Comparison of ENCODE assay signal across 20 cellular contexts in genomic region chr20:23436681-23437080, GRCh38. TPM values are rescaled to one million over a fixed set of nuclear protein-coding genes. Genes with fewer than 3 reads are reported as not detected.
DNase-seq lines count a peak whose midpoint lies in the region; ATAC-seq, FAIRE-seq and TF ChIP-seq lines count a peak whose summit lies in the region.
"Had no signal": no experiment of that assay in that cellular context is flagged by ENCODE, and none has a peak within 500 bp of the region (broad histone marks: within the 10 kb centered on the region; RNA-seq: fewer than 3 reads in every experiment).

No MANE protein-coding gene starts in this region.

- H3K36me3 Mint-ChIP-seq in GM23338 (ENCODE audit: low read depth): no peaks in the 10 kb centered on the region
- H3K36me3 Mint-ChIP-seq: activated naive CD4-positive, alpha-beta T cell treated with anti-CD3 and anti-CD28 coated beads, Interleukin-2, amount 10 ng/mL, durations not matched to agents 7 days and 5 days; naive B cell had no signal

- H3K4me2 ChIP-seq in GM23338 (no peak overlapping the region), HepG2 (ENCODE audit: low read depth, low read length) (peak overlapping the region; percentile 96), trophoblast cell (ENCODE audit: low read length) (no peak overlapping the region)

- no peak overlapping the region for H3K18ac ChIP-seq in trophoblast cell (ENCODE audit: low read length)

- in situ Hi-C loops in HepG2 (cut with HindIII; ENCODE audit: extremely low pct_ligation_motif_present, low pct_unique_long_range_greater_than_20kb): no loop called here

- H3K79me2 ChIP-seq in GM23338 (replicated peaks; ENCODE audit: insufficient read depth) (no peaks in the 10 kb centered on the region), HepG2 (ENCODE audit: insufficient read depth, low read length) (no peaks in the 10 kb centered on the region), trophoblast cell (ENCODE audit: control insufficient read depth, insufficient read depth, low read length, poor library complexity) (no peaks in the 10 kb centered on the region)

- H3K9me3 ChIP-seq in HepG2 (ENCODE audit: low read length) (no peaks in the 10 kb centered on the region), trophoblast cell (ENCODE audit: insufficient read depth, low read depth, low read length) (peaks cover 2% of the 10 kb centered on the region), testis (no peaks in the 10 kb centered on the region)
- H3K9me3 ChIP-seq: esophagus muscularis mucosa, suprapubic skin had no signal

- TF ChIP-seq POLR2A in HepG2 (IDR thresholded peaks at IDR 0.05; ENCODE audit: insufficient read depth in 1 of 2, low read depth in 2 of 2, low read length in 2 of 2) (no peak), testis (IDR thresholded peaks at IDR 0.05) (no peak)

- H3K4me3 ChIP-seq in GM23338 (no peak overlapping the region), dorsolateral prefrontal cortex (peak overlapping the region in 5 of 59 donors; percentile 5 to 21 (median 13)), HepG2 (replicated peaks in 1 of 3; ENCODE audit: insufficient read depth in 1 of 3, low read depth in 2 of 3, low read length in 3 of 3) (peak overlapping the region; percentile 38 to 67 (median 47)), trophoblast cell (ENCODE audit: low read depth, low read length) (no peak overlapping the region), testis (no peak overlapping the region)
- H3K4me3 ChIP-seq: esophagus muscularis mucosa, suprapubic skin had no signal

- H4K8ac ChIP-seq in trophoblast cell (ENCODE audit: low read depth, low read length): no peak overlapping the region

- TF ChIP-seq CTCF in GM23338 (conservative IDR thresholded peaks at IDR 0.05; ENCODE audit: low read depth in 2 of 2) (no peak), dorsolateral prefrontal cortex (IDR thresholded peaks at IDR 0.05 in 54 of 56, conservative IDR thresholded peaks at IDR 0.05 in 2 of 56; ENCODE audit: low read depth in 1 of 56, partially characterized antibody in 56 of 56) (no peak), HepG2 (CRISPR knock-in tag; IDR thresholded peaks at IDR 0.05) (no peak), testis (IDR thresholded peaks at IDR 0.05) (no peak)

- CTCF ChIA-PET in HepG2 (lab: Yijun Ruan, JAX; ENCODE audit: low intra/inter-chr PET ratio, low total read pairs): no interaction called here

- ATAC-seq in GM23338: no peak
- peak; percentile 46 for ATAC-seq in HepG2
- ATAC-seq in GM21825 (IDR thresholded peaks at IDR 0.05; ENCODE audit: unreplicated experiment): no peak
- ATAC-seq: HCT116 had no signal

- no peak overlapping the region for H4K91ac ChIP-seq in trophoblast cell (ENCODE audit: low read depth, low read length)

- peaks cover 6% of the 10 kb centered on the region for H3K27me3 Mint-ChIP-seq in GM23338 (ENCODE audit: insufficient read depth, low read depth, poor library complexity)

- H2AK5ac ChIP-seq in trophoblast cell (ENCODE audit: low read length): no peak overlapping the region

- no peak overlapping the region for H3K4ac ChIP-seq in trophoblast cell (ENCODE audit: low read depth, low read length)

- no peaks in the 10 kb centered on the region for H3F3A ChIP-seq in GM23338 (replicated peaks; ENCODE audit: low read depth)

- H3K27me3 ChIP-seq in GM23338 (ENCODE audit: insufficient read depth) (no peaks in the 10 kb centered on the region), dorsolateral prefrontal cortex (no peaks in the 10 kb centered on the region), HepG2 (ENCODE audit: control insufficient read depth in 1 of 2, insufficient read depth in 2 of 2, low read length in 2 of 2) (no peaks in the 10 kb centered on the region; a peak in 1 of 5 replicates), trophoblast cell (ENCODE audit: insufficient read depth, low read length) (no peaks in the 10 kb centered on the region), testis (no peaks in the 10 kb centered on the region)
- H3K27me3 ChIP-seq: esophagus muscularis mucosa, suprapubic skin had no signal

- no peak overlapping the region for H2BK12ac ChIP-seq in trophoblast cell (ENCODE audit: low read length)

- no peak overlapping the region for H3K27ac ChIP-seq in GM23338 (ENCODE audit: low read depth)
- peak overlapping the region in 35 of 59 donors; percentile 2 to 84 (median 61) for H3K27ac ChIP-seq in dorsolateral prefrontal cortex
- peak overlapping the region; percentile 50 for H3K27ac ChIP-seq in HepG2 (ENCODE audit: extremely low read length, insufficient read depth, low read length)
- H3K27ac ChIP-seq in trophoblast cell (ENCODE audit: low read depth, low read length): no peak overlapping the region
- peak overlapping the region in 1 of 2 donors; percentile 27 for H3K27ac ChIP-seq in testis
- H3K27ac ChIP-seq: suprapubic skin had no signal

- TSS peak; percentile 72 for BruUV-seq in HepG2 (replicated peaks; lab: Mats Ljungman, UMichigan)

- H4K20me1 ChIP-seq in GM23338 (replicated peaks; ENCODE audit: insufficient read depth): no peaks in the 10 kb centered on the region
- no peaks in the 10 kb centered on the region for H4K20me1 ChIP-seq in HepG2 (ENCODE audit: insufficient read depth, low read length)

- TF ChIP-seq EP300 in HepG2 (IDR thresholded peaks at IDR 0.05; ENCODE audit: low read depth in 2 of 2, low read length in 2 of 2) (no peak), HepG2 (CRISPR knock-in tag; IDR thresholded peaks at IDR 0.05; ENCODE audit: borderline replicate concordance) (no peak)

- no peak for DNase-seq in GM23338 (ENCODE audit: low spot score)
- peak; percentile 8 for DNase-seq in NCI-H226
- peak in 1 of 10 donors; percentile 6 for DNase-seq in dorsolateral prefrontal cortex
- no peak for DNase-seq in HepG2 (ENCODE audit: low spot score)
- no peak for DNase-seq in trophoblast cell
- no peak for DNase-seq in pons (ENCODE audit: low spot score)
- DNase-seq in testis: no peak
- DNase-seq: activated naive CD4-positive, alpha-beta T cell treated with anti-CD3 and anti-CD28 coated beads, Interleukin-2, amount 10 ng/mL, durations not matched to agents 7 days and 5 days; Caco-2; mammary epithelial cell; naive B cell; stimulated activated CD4-positive, alpha-beta T cell treated with anti-CD3 and anti-CD28 coated beads, Interleukin-4, amount 100 ng/mL, for 4 hours had no signal

- POLR2A ChIA-PET in HepG2 (lab: Yijun Ruan, JAX): interaction anchor here (0.9 to 3.2 kb wide), 17 partner anchors 9 to 1006 kb away, joined by 3 to 30 read pairs (median 5); partner anchors contain the start of genes CST3, GZF1, NAPB and NXT1

- H3K9ac ChIP-seq in HepG2 (ENCODE audit: insufficient read depth, low read depth, low read length): peak overlapping the region; percentile 17; the same call in 1 of the 2 replicates
- H3K9ac ChIP-seq in trophoblast cell (ENCODE audit: low read length): no peak overlapping the region

- no peak for TF ChIP-seq RAD21 in HepG2 (CRISPR knock-in tag; IDR thresholded peaks at IDR 0.05)

- no peaks in the 10 kb centered on the region for H3K4me1 ChIP-seq in GM23338 (ENCODE audit: insufficient read depth)
- peaks cover 41% of the 10 kb centered on the region for H3K4me1 ChIP-seq in HepG2 (ENCODE audit: insufficient read depth, low read length)
- no peaks in the 10 kb centered on the region for H3K4me1 ChIP-seq in trophoblast cell (ENCODE audit: control insufficient read depth in 1 of 2, insufficient read depth in 2 of 2, low read length in 2 of 2)
- peaks cover 7% of the 10 kb centered on the region for H3K4me1 ChIP-seq in testis
- H3K4me1 ChIP-seq: Caco-2 had no signal

- peak; percentile 32 for FAIRE-seq in HepG2 (lab: Jason Lieb, UNC)
- FAIRE-seq: small intestine, TTC549 had no signal

- intact Hi-C loops in dorsolateral prefrontal cortex (cut with DNase I) (no loop called here), HepG2 (cut with micrococcal nuclease; ENCODE audit: unreplicated experiment) (no loop called here), testis (cut with DNase I; ENCODE audit: low total_unique reads) (no loop called here)

- no peak overlapping the region for H2BK5ac ChIP-seq in trophoblast cell (ENCODE audit: low read depth, low read length, poor library complexity)

- no peaks in the 10 kb centered on the region for H3K79me1 ChIP-seq in trophoblast cell (ENCODE audit: low read length)

- H3K9me3 Mint-ChIP-seq in GM23338: no peaks in the 10 kb centered on the region; the same call in 2 of the 3 replicates
- H3K9me3 Mint-ChIP-seq: activated naive CD4-positive, alpha-beta T cell treated with anti-CD3 and anti-CD28 coated beads, Interleukin-2, amount 10 ng/mL, durations not matched to agents 7 days and 5 days; dendritic cell treated with granulocyte-macrophage colony-stimulating factor and Interleukin-4, amounts not matched to agents 40 ng/mL and 50 ng/mL, for 4 days; naive B cell had no signal

- no peak overlapping the region for H3K14ac ChIP-seq in trophoblast cell (ENCODE audit: low read length)

- H4K12ac ChIP-seq in trophoblast cell (ENCODE audit: low read depth, low read length): no peak overlapping the region

- no peak overlapping the region for H2BK120ac ChIP-seq in trophoblast cell (ENCODE audit: insufficient read depth, low read length, poor library complexity)

- no peaks in the 10 kb centered on the region for H3K36me3 ChIP-seq in GM23338 (ENCODE audit: insufficient read depth)
- no peaks in the 10 kb centered on the region for H3K36me3 ChIP-seq in HepG2 (replicated peaks in 1 of 2; ENCODE audit: control insufficient read depth in 1 of 2, insufficient read depth in 2 of 2, low read length in 2 of 2)
- no peaks in the 10 kb centered on the region for H3K36me3 ChIP-seq in trophoblast cell (ENCODE audit: control insufficient read depth in 1 of 2, insufficient read depth in 2 of 2, low read length in 2 of 2)
- H3K36me3 ChIP-seq in testis (ENCODE audit: low read depth, missing control alignments): no peaks in the 10 kb centered on the region
- H3K36me3 ChIP-seq: esophagus muscularis mucosa, suprapubic skin had no signal

- no peaks in the 10 kb centered on the region for H3K4me1 Mint-ChIP-seq in GM23338
- H3K4me1 Mint-ChIP-seq: activated naive CD4-positive, alpha-beta T cell treated with anti-CD3 and anti-CD28 coated beads, Interleukin-2, amount 10 ng/mL, durations not matched to agents 7 days and 5 days; naive B cell had no signal

- H3K23ac ChIP-seq in trophoblast cell (ENCODE audit: low read length): no peak overlapping the region

- H3K4me3 Mint-ChIP-seq in GM23338: no peak overlapping the region
- H3K4me3 Mint-ChIP-seq: activated naive CD4-positive, alpha-beta T cell treated with anti-CD3 and anti-CD28 coated beads, Interleukin-2, amount 10 ng/mL, durations not matched to agents 7 days and 5 days; dendritic cell treated with granulocyte-macrophage colony-stimulating factor and Interleukin-4, amounts not matched to agents 40 ng/mL and 50 ng/mL, for 4 days had no signal

- 28% methylated on average over 3 of the region's 3 CpGs for WGBS in HepG2 (ENCODE audit: low lambda C conversion rate)
- no CpG with 5 or more reads among the region's 3 CpGs for WGBS in trophoblast cell (ENCODE audit: extremely low coverage, insufficient coverage, insufficient read length)
- WGBS in testis, 2 donors: 33 to 55% methylated on average over 3 of the region's 3 CpGs

- no peak overlapping the region for H3K27ac Mint-ChIP-seq in GM23338
- H3K27ac Mint-ChIP-seq: activated naive CD4-positive, alpha-beta T cell treated with anti-CD3 and anti-CD28 coated beads, Interleukin-2, amount 10 ng/mL, durations not matched to agents 7 days and 5 days; dendritic cell treated with granulocyte-macrophage colony-stimulating factor and Interleukin-4, amounts not matched to agents 40 ng/mL and 50 ng/mL, for 4 days; naive B cell had no signal

- H2AFZ ChIP-seq in GM23338 (0 out of 2 replicates have a peak overlapping the region, but pooled peaks have one; percentile 52), HepG2 (ENCODE audit: low read length) (peak overlapping the region; percentile 67), trophoblast cell (ENCODE audit: insufficient read depth, low read length, poor library complexity) (no peak overlapping the region)

- no peaks in the 10 kb centered on the region for H3K9me2 ChIP-seq in GM23338 (ENCODE audit: insufficient read depth)

RNA-seq across cellular contexts. Expression of gene CSTL1, which starts 2.8 kb away (rescaled TPM):
- not detected in 2 replicates for total RNA-seq in GM23338 (2014; rRNA removed; shearing (Covaris generic))
- polyA plus RNA-seq in GM23338 (2016; fragmentation: Nextera tagmentation; extraction: Ambion mirVana) (not detected in 2 replicates), HepG2 (2011; rRNA removed) (not detected in 2 replicates), testis (ENCODE audit: insufficient read depth, low read depth, low replicate concordance) (9.3 TPM)
- total RNA-seq in dorsolateral prefrontal cortex (not detected), HepG2 (2016; rRNA removed; fragmentation: Illumina TruSeq; extraction: Trizol) (not detected in 2 replicates), testis (1 to 10 TPM; 2.0 to 8.9 TPM)
- total RNA-seq in HepG2 (2016; cell fraction: cytosol; rRNA removed; fragmentation: Illumina TruSeq; extraction: Trizol; ENCODE audit: low read depth): not detected in 2 replicates
- total RNA-seq in HepG2 (2016; cell fraction: insoluble cytoplasmic fraction; rRNA removed; fragmentation: Illumina TruSeq; extraction: Trizol): not detected in 2 replicates
- not detected in 2 replicates for total RNA-seq in HepG2 (2016; cell fraction: membrane; rRNA removed; fragmentation: Illumina TruSeq; extraction: Trizol)
- not detected in 2 replicates for total RNA-seq in HepG2 (2016; cell fraction: nucleus; rRNA removed; fragmentation: Illumina TruSeq; extraction: Trizol)
- not detected in 2 replicates for polyA plus RNA-seq in HepG2 (2011; cell fraction: cytosol; rRNA removed)
- not detected in 2 replicates for polyA plus RNA-seq in HepG2 (2011; cell fraction: nucleus; rRNA removed)
- polyA plus RNA-seq in HepG2 (2012): not detected in 2 replicates
- polyA plus RNA-seq in HepG2 (2016; cell fraction: cytosol; fragmentation: Illumina TruSeq; extraction: Trizol; ENCODE audit: low read depth): not detected in 2 replicates
- not detected in 2 replicates for polyA plus RNA-seq in HepG2 (2016; cell fraction: insoluble cytoplasmic fraction; fragmentation: Illumina TruSeq; extraction: Trizol; ENCODE audit: low read depth)
- polyA plus RNA-seq in HepG2 (2016; cell fraction: membrane; fragmentation: Illumina TruSeq; extraction: Trizol; ENCODE audit: low read depth): not detected in 2 replicates
- polyA plus RNA-seq in HepG2 (2016; cell fraction: nucleus; fragmentation: Illumina TruSeq; extraction: Trizol; ENCODE audit: insufficient read depth, low read depth): not detected in 2 replicates
- polyA minus RNA-seq in HepG2 (2011; rRNA and poly(A)+ RNA removed; ENCODE audit: low replicate concordance): not detected in 2 replicates
- polyA minus RNA-seq in HepG2 (2011; cell fraction: cytosol; rRNA and poly(A)+ RNA removed): not detected in 2 replicates
- not detected in 2 replicates for polyA minus RNA-seq in HepG2 (2011; cell fraction: nucleus; rRNA and poly(A)+ RNA removed)
- not detected in 2 replicates for polyA plus RNA-seq in trophoblast cell (2013)
- total RNA-seq: esophagus muscularis mucosa, glomerular endothelial cell, mammary epithelial cell, suprapubic skin had no signal
- polyA plus RNA-seq: mammary epithelial cell, small intestine had no signal

RNA-seq across cellular contexts. Expression of gene NAPB, which starts 15.4 kb away (rescaled TPM):
- total RNA-seq in GM23338 (2014; rRNA removed; shearing (Covaris generic)): 12.9 and 18.1 TPM in 2 replicates
- 7.3 and 8.1 TPM in 2 replicates for polyA plus RNA-seq in GM23338 (2016; fragmentation: Nextera tagmentation; extraction: Ambion mirVana)
- total RNA-seq in dorsolateral prefrontal cortex: 100 to 1,000 TPM in 116 of 120 experiments, 10 to 100 TPM in 4; 68.5 to 495 (median 303) TPM
- total RNA-seq in HepG2 (2016; rRNA removed; fragmentation: Illumina TruSeq; extraction: Trizol): 9.5 and 15.2 TPM in 2 replicates
- total RNA-seq in HepG2 (2016; cell fraction: cytosol; rRNA removed; fragmentation: Illumina TruSeq; extraction: Trizol; ENCODE audit: low read depth): 5.7 and 8.3 TPM in 2 replicates
- total RNA-seq in HepG2 (2016; cell fraction: insoluble cytoplasmic fraction; rRNA removed; fragmentation: Illumina TruSeq; extraction: Trizol): 9.4 and 13.7 TPM in 2 replicates
- total RNA-seq in HepG2 (2016; cell fraction: membrane; rRNA removed; fragmentation: Illumina TruSeq; extraction: Trizol): 5.0 and 5.2 TPM in 2 replicates
- total RNA-seq in HepG2 (2016; cell fraction: nucleus; rRNA removed; fragmentation: Illumina TruSeq; extraction: Trizol): 31.9 and 36.9 TPM in 2 replicates
- 16.1 and 16.3 TPM in 2 replicates for polyA plus RNA-seq in HepG2 (2011; rRNA removed)
- polyA plus RNA-seq in HepG2 (2011; cell fraction: cytosol; rRNA removed): 3.3 and 5.9 TPM in 2 replicates
- 32.8 and 44.6 TPM in 2 replicates for polyA plus RNA-seq in HepG2 (2011; cell fraction: nucleus; rRNA removed)
- polyA plus RNA-seq in HepG2 (2012): 17.1 and 18.6 TPM in 2 replicates
- 0.59 and 0.69 TPM in 2 replicates for polyA plus RNA-seq in HepG2 (2016; cell fraction: cytosol; fragmentation: Illumina TruSeq; extraction: Trizol; ENCODE audit: low read depth)
- polyA plus RNA-seq in HepG2 (2016; cell fraction: insoluble cytoplasmic fraction; fragmentation: Illumina TruSeq; extraction: Trizol; ENCODE audit: low read depth): 9.7 and 10.6 TPM in 2 replicates
- polyA plus RNA-seq in HepG2 (2016; cell fraction: membrane; fragmentation: Illumina TruSeq; extraction: Trizol; ENCODE audit: low read depth): 2.0 and 2.7 TPM in 2 replicates
- polyA plus RNA-seq in HepG2 (2016; cell fraction: nucleus; fragmentation: Illumina TruSeq; extraction: Trizol; ENCODE audit: insufficient read depth, low read depth): 41.0 and 41.3 TPM in 2 replicates
- polyA minus RNA-seq in HepG2 (2011; rRNA and poly(A)+ RNA removed; ENCODE audit: low replicate concordance): 6.7 and 8.6 TPM in 2 replicates
- 2.5 and 5.2 TPM in 2 replicates for polyA minus RNA-seq in HepG2 (2011; cell fraction: cytosol; rRNA and poly(A)+ RNA removed)
- 82.9 and 91.0 TPM in 2 replicates for polyA minus RNA-seq in HepG2 (2011; cell fraction: nucleus; rRNA and poly(A)+ RNA removed)
- 3.9 and 4.0 TPM in 2 replicates for polyA plus RNA-seq in trophoblast cell (2013)
- total RNA-seq in testis: 10 to 100 TPM; 37.8 to 40.4 TPM
- polyA plus RNA-seq in testis (ENCODE audit: insufficient read depth, low read depth, low replicate concordance): 14.7 TPM

RNA-seq across cellular contexts. Expression of gene CST11, which starts 16.0 kb away (rescaled TPM):
- not detected in 2 replicates for total RNA-seq in GM23338 (2014; rRNA removed; shearing (Covaris generic))
- polyA plus RNA-seq in GM23338 (2016; fragmentation: Nextera tagmentation; extraction: Ambion mirVana): 0.73 TPM in 1 of 2 replicates, not detected in the other
- not detected for total RNA-seq in dorsolateral prefrontal cortex
- total RNA-seq in HepG2 (2016; rRNA removed; fragmentation: Illumina TruSeq; extraction: Trizol): not detected in 2 replicates
- not detected in 2 replicates for total RNA-seq in HepG2 (2016; cell fraction: cytosol; rRNA removed; fragmentation: Illumina TruSeq; extraction: Trizol; ENCODE audit: low read depth)
- total RNA-seq in HepG2 (2016; cell fraction: insoluble cytoplasmic fraction; rRNA removed; fragmentation: Illumina TruSeq; extraction: Trizol): not detected in 2 replicates
- not detected in 2 replicates for total RNA-seq in HepG2 (2016; cell fraction: membrane; rRNA removed; fragmentation: Illumina TruSeq; extraction: Trizol)
- not detected in 2 replicates for total RNA-seq in HepG2 (2016; cell fraction: nucleus; rRNA removed; fragmentation: Illumina TruSeq; extraction: Trizol)
- polyA plus RNA-seq in HepG2 (2011; rRNA removed): not detected in 2 replicates
- not detected in 2 replicates for polyA plus RNA-seq in HepG2 (2011; cell fraction: cytosol; rRNA removed)
- polyA plus RNA-seq in HepG2 (2011; cell fraction: nucleus; rRNA removed): not detected in 2 replicates
- not detected in 2 replicates for polyA plus RNA-seq in HepG2 (2012)
- polyA plus RNA-seq in HepG2 (2016; cell fraction: cytosol; fragmentation: Illumina TruSeq; extraction: Trizol; ENCODE audit: low read depth): not detected in 2 replicates
- not detected in 2 replicates for polyA plus RNA-seq in HepG2 (2016; cell fraction: insoluble cytoplasmic fraction; fragmentation: Illumina TruSeq; extraction: Trizol; ENCODE audit: low read depth)
- not detected in 2 replicates for polyA plus RNA-seq in HepG2 (2016; cell fraction: membrane; fragmentation: Illumina TruSeq; extraction: Trizol; ENCODE audit: low read depth)
- polyA plus RNA-seq in HepG2 (2016; cell fraction: nucleus; fragmentation: Illumina TruSeq; extraction: Trizol; ENCODE audit: insufficient read depth, low read depth): not detected in 2 replicates
- polyA minus RNA-seq in HepG2 (2011; rRNA and poly(A)+ RNA removed; ENCODE audit: low replicate concordance): not detected in 2 replicates
- not detected in 2 replicates for polyA minus RNA-seq in HepG2 (2011; cell fraction: cytosol; rRNA and poly(A)+ RNA removed)
- not detected in 2 replicates for polyA minus RNA-seq in HepG2 (2011; cell fraction: nucleus; rRNA and poly(A)+ RNA removed)
- polyA plus RNA-seq in trophoblast cell (2013): not detected in 2 replicates
- total RNA-seq in testis: not detected
- polyA plus RNA-seq in testis (ENCODE audit: insufficient read depth, low read depth, low replicate concordance): not detected
- total RNA-seq: Caco-2, esophagus muscularis mucosa, glomerular endothelial cell, mammary epithelial cell, suprapubic skin had no signal
- polyA plus RNA-seq: mammary epithelial cell, small intestine had no signal

RNA-seq across cellular contexts. Expression of gene CST8, which starts 54.2 kb away (rescaled TPM):
- total RNA-seq in GM23338 (2014; rRNA removed; shearing (Covaris generic)): not detected in 2 replicates
- not detected in 2 replicates for polyA plus RNA-seq in GM23338 (2016; fragmentation: Nextera tagmentation; extraction: Ambion mirVana)
- total RNA-seq in dorsolateral prefrontal cortex: not detected
- not detected in 2 replicates for total RNA-seq in HepG2 (2016; rRNA removed; fragmentation: Illumina TruSeq; extraction: Trizol)
- not detected in 2 replicates for total RNA-seq in HepG2 (2016; cell fraction: cytosol; rRNA removed; fragmentation: Illumina TruSeq; extraction: Trizol; ENCODE audit: low read depth)
- not detected in 2 replicates for total RNA-seq in HepG2 (2016; cell fraction: insoluble cytoplasmic fraction; rRNA removed; fragmentation: Illumina TruSeq; extraction: Trizol)
- not detected in 2 replicates for total RNA-seq in HepG2 (2016; cell fraction: membrane; rRNA removed; fragmentation: Illumina TruSeq; extraction: Trizol)
- not detected in 2 replicates for total RNA-seq in HepG2 (2016; cell fraction: nucleus; rRNA removed; fragmentation: Illumina TruSeq; extraction: Trizol)
- polyA plus RNA-seq in HepG2 (2011; rRNA removed): not detected in 2 replicates
- not detected in 2 replicates for polyA plus RNA-seq in HepG2 (2011; cell fraction: cytosol; rRNA removed)
- not detected in 2 replicates for polyA plus RNA-seq in HepG2 (2011; cell fraction: nucleus; rRNA removed)
- not detected in 2 replicates for polyA plus RNA-seq in HepG2 (2012)
- polyA plus RNA-seq in HepG2 (2016; cell fraction: cytosol; fragmentation: Illumina TruSeq; extraction: Trizol; ENCODE audit: low read depth): not detected in 2 replicates
- not detected in 2 replicates for polyA plus RNA-seq in HepG2 (2016; cell fraction: insoluble cytoplasmic fraction; fragmentation: Illumina TruSeq; extraction: Trizol; ENCODE audit: low read depth)
- not detected in 2 replicates for polyA plus RNA-seq in HepG2 (2016; cell fraction: membrane; fragmentation: Illumina TruSeq; extraction: Trizol; ENCODE audit: low read depth)
- polyA plus RNA-seq in HepG2 (2016; cell fraction: nucleus; fragmentation: Illumina TruSeq; extraction: Trizol; ENCODE audit: insufficient read depth, low read depth): not detected in 2 replicates
- polyA minus RNA-seq in HepG2 (2011; rRNA and poly(A)+ RNA removed; ENCODE audit: low replicate concordance): not detected in 2 replicates
- not detected in 2 replicates for polyA minus RNA-seq in HepG2 (2011; cell fraction: cytosol; rRNA and poly(A)+ RNA removed)
- polyA minus RNA-seq in HepG2 (2011; cell fraction: nucleus; rRNA and poly(A)+ RNA removed): not detected in 2 replicates
- not detected in 2 replicates for polyA plus RNA-seq in trophoblast cell (2013)
- total RNA-seq in testis: 10 to 100 TPM in 1 of 2 donors, 1 to 10 TPM in 1; 9.0 to 14.3 TPM
- 31.5 TPM for polyA plus RNA-seq in testis (ENCODE audit: insufficient read depth, low read depth, low replicate concordance)
- total RNA-seq: Caco-2, esophagus muscularis mucosa, glomerular endothelial cell, mammary epithelial cell, suprapubic skin had no signal
- polyA plus RNA-seq: mammary epithelial cell, small intestine had no signal

Comparison
In these comparisons a context has a peak if more than half of its experiments do, and no peak if none do; other contexts are left out.
1. H3K27ac ChIP-seq: peak in dorsolateral prefrontal cortex (35 of 59) and HepG2 (single experiment); none in GM23338 (single experiment) and trophoblast cell (single experiment).
2. H3K4me3 ChIP-seq: peak in HepG2 (3 of 3); none in GM23338 (single experiment), trophoblast cell (single experiment) and testis (0 of 2).